8 cellular contexts compared by ENCODE assay signal in genomic region chr22:38707346-38707745, GRCh38. TPM values are rescaled to one million over a fixed set of nuclear protein-coding genes. Genes with fewer than 3 reads are reported as not detected.
A peak's percentile ranks its signal among the peaks of the same experiment; 100 is the strongest.
DNase-seq lines count a peak whose midpoint lies in the region; ATAC-seq, FAIRE-seq and TF ChIP-seq lines count a peak whose summit lies in the region.

No MANE protein-coding gene starts in this region.

- no peak overlapping the region for H3K18ac ChIP-seq in neuronal stem cell (ENCODE audit: low read length)

- H3K4ac ChIP-seq in neuronal stem cell (ENCODE audit: low read length): no peak overlapping the region

- H3K36me3 ChIP-seq in PC-3 (ENCODE audit: low read depth, low read length) (0 out of 2 replicates have a peak, but pooled peaks cover 3% of the 10 kb centered on the region), endothelial cell of umbilical vein (ENCODE audit: control insufficient read depth in 2 of 2, extremely low read depth in 1 of 2, insufficient read depth in 2 of 2, low read length in 2 of 2) (no peaks in the 10 kb centered on the region), neuronal stem cell (replicated peaks in 1 of 2; ENCODE audit: control insufficient read depth in 2 of 2, insufficient read depth in 2 of 2, low read length in 2 of 2) (peaks cover 6 to 34% of the 10 kb centered on the region in 2 donors)

- DNase-seq in GM03348 (ENCODE audit: low spot score): peak; percentile 21
- DNase-seq in PC-3: peak; percentile 82
- DNase-seq in endothelial cell of umbilical vein (ENCODE audit: low read depth, low spot score): peak; percentile 23
- peak; percentile 85 for DNase-seq in renal cortical epithelial cell (ENCODE audit: low read depth)
- DNase-seq in MV-4-11 (lab: John Stamatoyannopoulos, UW): no peak
- no peak for DNase-seq in neuronal stem cell (ENCODE audit: low spot score)

- H3K79me1 ChIP-seq in neuronal stem cell (ENCODE audit: low read depth, low read length): peaks cover 6% of the 10 kb centered on the region

- no peaks in the 10 kb centered on the region for H3K9me1 ChIP-seq in endothelial cell of umbilical vein (replicated peaks; ENCODE audit: control insufficient read depth, extremely low read depth, insufficient read depth, low read length)

- POLR2A ChIA-PET in PC-3 (lab: Charles Lee; ENCODE audit: unreplicated experiment): no interaction called here
- POLR2A ChIA-PET in endothelial cell of umbilical vein (lab: Charles Lee): no interaction called here

- WGBS in neuronal stem cell (ENCODE audit: extremely low coverage in 2 of 2, insufficient read length in 2 of 2, insufficient replicate concordance in 1 of 2), 2 donors: no CpG with 5 or more reads among the region's 2 CpGs

- H3K9me2 ChIP-seq in PC-3 (replicated peaks; ENCODE audit: low read length): no peaks in the 10 kb centered on the region

- CTCF ChIA-PET in PC-3 (lab: Charles Lee): interaction anchor here (0.6 kb wide), 1 partner anchor 11 kb away, joined by 3 read pairs; no protein-coding TSS in a partner anchor
- CTCF ChIA-PET in endothelial cell of umbilical vein (lab: Charles Lee): interaction anchor here (1.7 to 3.3 kb wide), 4 partner anchors 10 to 25 kb away, joined by 5 to 19 read pairs (median 10); no protein-coding TSS in a partner anchor

- no peak overlapping the region for H2BK5ac ChIP-seq in neuronal stem cell (ENCODE audit: low read length)

- H4K20me1 ChIP-seq in PC-3 (ENCODE audit: low read length): peaks cover 46% of the 10 kb centered on the region
- peaks cover 7% of the 10 kb centered on the region for H4K20me1 ChIP-seq in endothelial cell of umbilical vein (replicated peaks; ENCODE audit: control insufficient read depth, extremely low read depth, insufficient read depth, low read length)

- TF ChIP-seq CTCF in PC-3 (conservative IDR thresholded peaks at IDR 0.05; ENCODE audit: low read depth, low read length) (no peak), endothelial cell of umbilical vein (IDR thresholded peaks at IDR 0.05; ENCODE audit: extremely low read depth in 1 of 2, insufficient read depth in 1 of 2, low read depth in 1 of 2, low read length in 2 of 2) (no peak)

- intact Hi-C loops in PC-3 (cut with micrococcal nuclease) (no loop called here), endothelial cell of umbilical vein (cut with micrococcal nuclease) (loop anchor here (10.0 kb wide), 1 partner anchor 203 kb away; the partner anchor contains the start of gene DDX17)

- no peak overlapping the region for H3K23ac ChIP-seq in neuronal stem cell (ENCODE audit: low read depth, low read length, poor library complexity)

- no peak overlapping the region for H2AFZ ChIP-seq in PC-3 (ENCODE audit: low read length)
- H2AFZ ChIP-seq in endothelial cell of umbilical vein (ENCODE audit: low read depth, low read length): no peak overlapping the region
- H2AFZ ChIP-seq in neuronal stem cell (ENCODE audit: low read length): no peak overlapping the region

- H3K27me3 ChIP-seq in PC-3 (ENCODE audit: low read length): no peaks in the 10 kb centered on the region
- no peaks in the 10 kb centered on the region for H3K27me3 ChIP-seq in endothelial cell of umbilical vein (ENCODE audit: control insufficient read depth in 2 of 2, insufficient read depth in 2 of 2, low read length in 2 of 2)
- no peaks in the 10 kb centered on the region for H3K27me3 ChIP-seq in neuronal stem cell (ENCODE audit: control insufficient read depth in 3 of 3, insufficient read depth in 3 of 3, low read depth in 1 of 3, low read length in 3 of 3)

- dilution Hi-C loops in endothelial cell of umbilical vein (cut with MboI; ENCODE audit: extremely low pct_ligation_motif_present, low sequenced_read_pairs): no loop called here

- no peak for TF ChIP-seq POLR2A in endothelial cell of umbilical vein (IDR thresholded peaks at IDR 0.05; ENCODE audit: low read depth, low read length)

- H3K79me2 ChIP-seq in PC-3 (ENCODE audit: low read length): peaks cover 66% of the 10 kb centered on the region
- peaks cover 62% of the 10 kb centered on the region for H3K79me2 ChIP-seq in endothelial cell of umbilical vein (ENCODE audit: control insufficient read depth, insufficient read depth, low read length)

- ATAC-seq in PC-3 (peak; percentile 29), HG03097 (IDR thresholded peaks at IDR 0.05; ENCODE audit: low FRiP score, unreplicated experiment) (no peak), GM19395 (IDR thresholded peaks at IDR 0.05; ENCODE audit: unreplicated experiment) (no peak)

- peak; percentile 46 for FAIRE-seq in endothelial cell of umbilical vein (lab: Jason Lieb, UNC)

- no peak overlapping the region for H4K91ac ChIP-seq in neuronal stem cell (ENCODE audit: low read depth, low read length, poor library complexity)

- H3K14ac ChIP-seq in neuronal stem cell (ENCODE audit: low read length): no peak overlapping the region

- H3K4me2 ChIP-seq in PC-3 (ENCODE audit: low read length): peak overlapping the region; percentile 94
- H3K4me2 ChIP-seq in endothelial cell of umbilical vein (ENCODE audit: insufficient read depth, low read length): peak overlapping the region; percentile 97
- no peak overlapping the region for H3K4me2 ChIP-seq in neuronal stem cell (ENCODE audit: insufficient read depth, low read length, poor library complexity, severe bottlenecking)

- H3K4me1 ChIP-seq in PC-3 (ENCODE audit: insufficient read depth, low read length) (peaks cover 36% of the 10 kb centered on the region), endothelial cell of umbilical vein (ENCODE audit: control insufficient read depth, extremely low read depth, insufficient read depth, low read length) (peaks cover 28% of the 10 kb centered on the region), neuronal stem cell (ENCODE audit: control insufficient read depth in 2 of 2, insufficient read depth in 1 of 2, low read depth in 1 of 2, low read length in 2 of 2) (peaks cover 15% of the 10 kb centered on the region in 2 donors)

- TSS peak; percentile 52 for BruUV-seq in PC-3 (replicated peaks; lab: Mats Ljungman, UMichigan)
- TSS peak; percentile 35 for BruUV-seq in endothelial cell of umbilical vein (replicated peaks; lab: Mats Ljungman, UMichigan)

- H3K4me3 ChIP-seq in PC-3 (ENCODE audit: low read length): peak overlapping the region; percentile 95
- H3K4me3 ChIP-seq in endothelial cell of umbilical vein (replicated peaks in 1 of 3; ENCODE audit: insufficient read depth in 1 of 3, low read depth in 1 of 3, low read length in 3 of 3): peak overlapping the region; percentile 84 to 95 (median 89)
- peak overlapping the region in 1 of 2 donors; percentile 76 for H3K4me3 ChIP-seq in neuronal stem cell (ENCODE audit: low read length in 2 of 2)

- H3K9ac ChIP-seq in PC-3 (ENCODE audit: low read length): peak overlapping the region; percentile 93
- H3K9ac ChIP-seq in endothelial cell of umbilical vein (replicated peaks; ENCODE audit: extremely low read depth, insufficient read depth, low read length): no peak overlapping the region
- no peak overlapping the region for H3K9ac ChIP-seq in neuronal stem cell (ENCODE audit: low read depth, low read length, poor library complexity)

- H3F3A ChIP-seq in PC-3 (ENCODE audit: low read length, unreplicated experiment): no peaks in the 10 kb centered on the region

- H4K8ac ChIP-seq in neuronal stem cell (ENCODE audit: low read depth, low read length): no peak overlapping the region

- H2BK15ac ChIP-seq in neuronal stem cell (ENCODE audit: low read length): no peak overlapping the region

- no peak overlapping the region for H2BK120ac ChIP-seq in neuronal stem cell (ENCODE audit: low read depth, low read length)

- H2BK12ac ChIP-seq in neuronal stem cell (ENCODE audit: low read length): no peak overlapping the region

- H3K27ac ChIP-seq in PC-3 (ENCODE audit: low read length) (peak overlapping the region; percentile 67), endothelial cell of umbilical vein (ENCODE audit: insufficient read depth, low read depth, low read length) (peak overlapping the region; percentile 67), neuronal stem cell (replicated peaks; ENCODE audit: low read length) (no peak overlapping the region)

- no peaks in the 10 kb centered on the region for H3K9me3 ChIP-seq in PC-3 (ENCODE audit: low read length)
- H3K9me3 ChIP-seq in endothelial cell of umbilical vein (replicated peaks; ENCODE audit: control insufficient read depth, insufficient read depth, low read length): no peaks in the 10 kb centered on the region
- H3K9me3 ChIP-seq in neuronal stem cell (replicated peaks in 1 of 2; ENCODE audit: control insufficient read depth in 2 of 2, insufficient read depth in 1 of 2, low read depth in 1 of 2, low read length in 2 of 2): no peaks in the 10 kb centered on the region

- no peak overlapping the region for H2AK5ac ChIP-seq in neuronal stem cell (ENCODE audit: low read depth, low read length)

RNA-seq across cellular contexts. Expression of gene GTPBP1, which starts 1.6 kb away (rescaled TPM):
- total RNA-seq in PC-3 (2014; rRNA removed) (28.2 and 29.6 TPM in 2 replicates), endothelial cell of umbilical vein (43.9 and 50.3 TPM in 2 replicates), renal cortical epithelial cell (16.8 and 54.8 TPM in 2 replicates)
- 27.1 and 29.8 TPM in 2 replicates for polyA plus RNA-seq in endothelial cell of umbilical vein
- 19.4 and 22.0 TPM in 2 replicates for polyA plus RNA-seq in endothelial cell of umbilical vein (2011; cell fraction: cytosol; rRNA removed)
- polyA plus RNA-seq in endothelial cell of umbilical vein (2011; cell fraction: nucleus; rRNA removed): 112 and 116 TPM in 2 replicates
- 16.2 and 19.8 TPM in 2 replicates for polyA plus RNA-seq in endothelial cell of umbilical vein (2012)
- polyA minus RNA-seq in endothelial cell of umbilical vein: 67.6 and 83.0 TPM in 2 replicates
- 20.6 TPM for polyA minus RNA-seq in endothelial cell of umbilical vein (2011; cell fraction: cytosol; rRNA and poly(A)+ RNA removed)
- 79.7 and 80.7 TPM in 2 replicates for polyA minus RNA-seq in endothelial cell of umbilical vein (2011; cell fraction: nucleus; rRNA and poly(A)+ RNA removed)
- 47.8 TPM for polyA plus RNA-seq in neuronal stem cell (2013, experiment 1 of 2)
- 48.3 TPM for polyA plus RNA-seq in neuronal stem cell (2013, experiment 2 of 2)

RNA-seq across cellular contexts. Expression of gene JOSD1, which starts 6.6 kb away (rescaled TPM):
- total RNA-seq in PC-3 (2014; rRNA removed) (37.5 and 40.3 TPM in 2 replicates), endothelial cell of umbilical vein (64.9 and 73.1 TPM in 2 replicates), renal cortical epithelial cell (60.1 and 91.9 TPM in 2 replicates)
- 57.2 and 61.7 TPM in 2 replicates for polyA plus RNA-seq in endothelial cell of umbilical vein
- 60.4 and 64.8 TPM in 2 replicates for polyA plus RNA-seq in endothelial cell of umbilical vein (2011; cell fraction: cytosol; rRNA removed)
- polyA plus RNA-seq in endothelial cell of umbilical vein (2011; cell fraction: nucleus; rRNA removed): 48.7 and 58.5 TPM in 2 replicates
- 49.1 and 54.9 TPM in 2 replicates for polyA plus RNA-seq in endothelial cell of umbilical vein (2012)
- 54.6 and 76.6 TPM in 2 replicates for polyA minus RNA-seq in endothelial cell of umbilical vein
- polyA minus RNA-seq in endothelial cell of umbilical vein (2011; cell fraction: cytosol; rRNA and poly(A)+ RNA removed): 37.7 TPM
- 22.1 and 25.3 TPM in 2 replicates for polyA minus RNA-seq in endothelial cell of umbilical vein (2011; cell fraction: nucleus; rRNA and poly(A)+ RNA removed)
- polyA plus RNA-seq in neuronal stem cell (2013, experiment 1 of 2): 22.9 TPM
- 21.5 TPM for polyA plus RNA-seq in neuronal stem cell (2013, experiment 2 of 2)

RNA-seq across cellular contexts. Expression of gene TOMM22, which starts 25.6 kb away (rescaled TPM):
- 68.7 and 82.3 TPM in 2 replicates for total RNA-seq in PC-3 (2014; rRNA removed)
- 98.6 and 98.8 TPM in 2 replicates for total RNA-seq in endothelial cell of umbilical vein
- 51.8 and 62.3 TPM in 2 replicates for polyA plus RNA-seq in endothelial cell of umbilical vein
- polyA plus RNA-seq in endothelial cell of umbilical vein (2011; cell fraction: cytosol; rRNA removed): 45.5 and 48.2 TPM in 2 replicates
- 16.7 and 24.4 TPM in 2 replicates for polyA plus RNA-seq in endothelial cell of umbilical vein (2011; cell fraction: nucleus; rRNA removed)
- polyA plus RNA-seq in endothelial cell of umbilical vein (2012): 56.4 and 73.8 TPM in 2 replicates
- 41.3 and 48.4 TPM in 2 replicates for polyA minus RNA-seq in endothelial cell of umbilical vein
- polyA minus RNA-seq in endothelial cell of umbilical vein (2011; cell fraction: cytosol; rRNA and poly(A)+ RNA removed): 30.2 TPM
- 9.2 and 10.0 TPM in 2 replicates for polyA minus RNA-seq in endothelial cell of umbilical vein (2011; cell fraction: nucleus; rRNA and poly(A)+ RNA removed)
- 34.1 and 109 TPM in 2 replicates for total RNA-seq in renal cortical epithelial cell
- polyA plus RNA-seq in neuronal stem cell (2013, experiment 1 of 2): 62.5 TPM
- polyA plus RNA-seq in neuronal stem cell (2013, experiment 2 of 2): 63.9 TPM

RNA-seq across cellular contexts. Expression of gene SUN2, which starts 48.5 kb away (rescaled TPM):
- total RNA-seq in PC-3 (2014; rRNA removed) (54.0 and 55.5 TPM in 2 replicates), endothelial cell of umbilical vein (133 and 137 TPM in 2 replicates), renal cortical epithelial cell (101 and 117 TPM in 2 replicates)
- 74.2 and 76.7 TPM in 2 replicates for polyA plus RNA-seq in endothelial cell of umbilical vein
- polyA plus RNA-seq in endothelial cell of umbilical vein (2011; cell fraction: cytosol; rRNA removed): 65.0 and 75.7 TPM in 2 replicates
- 88.2 and 92.7 TPM in 2 replicates for polyA plus RNA-seq in endothelial cell of umbilical vein (2011; cell fraction: nucleus; rRNA removed)
- 51.1 and 53.0 TPM in 2 replicates for polyA plus RNA-seq in endothelial cell of umbilical vein (2012)
- polyA minus RNA-seq in endothelial cell of umbilical vein: 99.0 and 125 TPM in 2 replicates
- 32.8 TPM for polyA minus RNA-seq in endothelial cell of umbilical vein (2011; cell fraction: cytosol; rRNA and poly(A)+ RNA removed)
- polyA minus RNA-seq in endothelial cell of umbilical vein (2011; cell fraction: nucleus; rRNA and poly(A)+ RNA removed): 50.8 and 52.2 TPM in 2 replicates
- polyA plus RNA-seq in neuronal stem cell (2013, experiment 1 of 2): 19.4 TPM
- 19.4 TPM for polyA plus RNA-seq in neuronal stem cell (2013, experiment 2 of 2)

RNA-seq across cellular contexts. Expression of gene CBY1, which starts 50.9 kb away (rescaled TPM):
- total RNA-seq in PC-3 (2014; rRNA removed) (12.9 and 14.3 TPM in 2 replicates), endothelial cell of umbilical vein (34.4 and 37.0 TPM in 2 replicates), renal cortical epithelial cell (20.0 and 25.0 TPM in 2 replicates)
- 38.9 and 41.8 TPM in 2 replicates for polyA plus RNA-seq in endothelial cell of umbilical vein
- 46.8 and 48.9 TPM in 2 replicates for polyA plus RNA-seq in endothelial cell of umbilical vein (2011; cell fraction: cytosol; rRNA removed)
- 27.6 and 28.0 TPM in 2 replicates for polyA plus RNA-seq in endothelial cell of umbilical vein (2011; cell fraction: nucleus; rRNA removed)
- 36.1 and 38.9 TPM in 2 replicates for polyA plus RNA-seq in endothelial cell of umbilical vein (2012)
- polyA minus RNA-seq in endothelial cell of umbilical vein: 19.7 and 35.7 TPM in 2 replicates
- polyA minus RNA-seq in endothelial cell of umbilical vein (2011; cell fraction: cytosol; rRNA and poly(A)+ RNA removed): 5.5 TPM
- polyA minus RNA-seq in endothelial cell of umbilical vein (2011; cell fraction: nucleus; rRNA and poly(A)+ RNA removed): 7.9 and 8.2 TPM in 2 replicates
- 39.4 TPM for polyA plus RNA-seq in neuronal stem cell (2013, experiment 1 of 2)
- 40.4 TPM for polyA plus RNA-seq in neuronal stem cell (2013, experiment 2 of 2)

Comparison
In these comparisons a context has a peak if more than half of its experiments do, and no peak if none do; other contexts are left out.
1. DNase-seq: peak in GM03348 (single experiment), PC-3 (single experiment), endothelial cell of umbilical vein (single experiment) and renal cortical epithelial cell (single experiment); none in MV-4-11 (single experiment) and neuronal stem cell (single experiment).